Comparison of ENCODE assay signal across 8 cellular contexts in genomic region chr12:108950991-108951739, GRCh38.
DNase-seq lines count a peak whose midpoint lies in the region; ATAC-seq and TF ChIP-seq lines count a peak whose summit lies in the region.

No MANE protein-coding gene starts in this region.

- peak overlapping the region; percentile 72 for H2AFZ ChIP-seq in HCT116 (ENCODE audit: low read depth, low read length, poor library complexity, severe bottlenecking)

- CTCF ChIA-PET in HCT116 (lab: Charles Lee): interaction anchor here (0.7 to 1.6 kb wide), 15 partner anchors 9 to 381 kb away, joined by 3 to 13 read pairs (median 3); partner anchors contain the start of gene SSH1

- intact Hi-C loops in HCT116 (cut with micrococcal nuclease) (loop anchor here (1.0 to 10.0 kb wide), 6 partner anchors 66 to 384 kb away; partner anchors contain the start of genes ALKBH2 and UNG), dorsolateral prefrontal cortex (cut with DNase I) (loop anchor here (2.0 to 10.0 kb wide), 4 partner anchors 141 to 384 kb away; partner anchors contain the start of gene ALKBH2 (in 2 of the 2)), lower lobe of right lung (cut with DNase I) (no loop called here)

- DNase-seq in C1 segment of cervical spinal cord (lab: John Stamatoyannopoulos, UW) (peak in 13 of 14 donors; percentile 5 to 85 (median 34)), HCT116 (ENCODE audit: low read depth, low spot score) (peak; percentile 70), NCI-H510A treated with DMSO at 0.1 percent for 48 hours (lab: John Stamatoyannopoulos, UW) (peak; percentile 73), dorsolateral prefrontal cortex (peak; percentile 51 to 81 (median 70)), lower lobe of right lung (peak; percentile 80)
- DNase-seq in activated CD4-positive, alpha-beta T cell treated with anti-CD3 and anti-CD28 coated beads, Interleukin-2, amount 50 U/mL, for 1 hour: peak; percentile 67
- DNase-seq in stimulated activated CD4-positive, alpha-beta T cell treated with anti-CD3 and anti-CD28 coated beads, TNF-alpha, amount 100 ng/mL, for 48 hours (ENCODE audit: low read depth in 3 of 3): peak; percentile 45 to 49 (median 47)

- peak; percentile 96 for TF ChIP-seq RAD21 in HCT116 (IDR thresholded peaks at IDR 0.05; ENCODE audit: low read depth)

- H3K9me3 ChIP-seq in HCT116 (ENCODE audit: control insufficient read depth in 1 of 2, insufficient read depth in 1 of 2, low read depth in 1 of 2, low read length in 2 of 2) (no peaks in the 10 kb centered on the region), lower lobe of right lung (peaks cover 8% of the 10 kb centered on the region)

- peak; percentile 85 for ATAC-seq in HCT116
- peak; percentile 89 to 90 for ATAC-seq in lower lobe of right lung
- ATAC-seq in GM21528 (IDR thresholded peaks at IDR 0.05; ENCODE audit: low FRiP score, unreplicated experiment): no peak

- H3K9ac ChIP-seq in HCT116 (ENCODE audit: low read length): 0 out of 2 replicates have a peak overlapping the region, but pooled peaks have one; percentile 10

- RAD21 ChIA-PET in HCT116 (lab: Charles Lee; ENCODE audit: low non-redundant PET in 1 of 2, low total read pairs in 2 of 2, uncharacterized antibody in 2 of 2, unreplicated experiment in 2 of 2): interaction anchor here in 1 of 2 experiments (0.6 kb wide), 1 partner anchor 69 kb away, joined by 3 read pairs; no protein-coding TSS in a partner anchor

- H3K27ac ChIP-seq in HCT116 (ENCODE audit: low read depth, low read length): no peak overlapping the region
- H3K27ac ChIP-seq in dorsolateral prefrontal cortex: peak overlapping the region in 13 of 59 donors; percentile 1 to 52 (median 15)
- H3K27ac ChIP-seq in lower lobe of right lung: no peak overlapping the region

- POLR2A ChIA-PET in HCT116 (lab: Charles Lee): interaction anchor here (0.7 to 1.3 kb wide), 2 partner anchors 8 to 11 kb away, joined by 3 to 4 read pairs; no protein-coding TSS in a partner anchor

- H3K4me3 ChIP-seq in HCT116 (replicated peaks in 1 of 2; ENCODE audit: low read depth in 1 of 2, low read length in 2 of 2) (peak overlapping the region; percentile 2 to 27; a peak in 2 of 4 replicates), dorsolateral prefrontal cortex (peak overlapping the region in 41 of 59 donors; percentile 1 to 52 (median 31)), lower lobe of right lung (peak overlapping the region; percentile 17)

- no TSS peak for BruUV-seq in HCT116 (replicated peaks; lab: Mats Ljungman, UMichigan)

- TF ChIP-seq CTCF in HCT116 (IDR thresholded peaks at IDR 0.05 in 2 of 3, conservative IDR thresholded peaks at IDR 0.05 in 1 of 3; ENCODE audit: borderline replicate concordance in 1 of 3, insufficient read depth in 1 of 3, low read depth in 2 of 3, low read length in 2 of 3) (peak; percentile 77 to 95 (median 86)), dorsolateral prefrontal cortex (IDR thresholded peaks at IDR 0.05 in 54 of 56, conservative IDR thresholded peaks at IDR 0.05 in 2 of 56; ENCODE audit: low read depth in 1 of 56, partially characterized antibody in 56 of 56) (peak; percentile 81 to 96 (median 91)), lower lobe of right lung (IDR thresholded peaks at IDR 0.05) (peak; percentile 89)

- H3K9me2 ChIP-seq in HCT116 (ENCODE audit: insufficient read depth): no peaks in the 10 kb centered on the region

- H3K36me3 ChIP-seq in HCT116 (ENCODE audit: control insufficient read depth in 1 of 2, insufficient read depth in 2 of 2, low read length in 2 of 2) (no peaks in the 10 kb centered on the region), lower lobe of right lung (no peaks in the 10 kb centered on the region)

- no peaks in the 10 kb centered on the region for H4K20me1 ChIP-seq in HCT116 (ENCODE audit: insufficient read depth)

- H3K4me1 ChIP-seq in HCT116 (ENCODE audit: control insufficient read depth in 1 of 2, insufficient read depth in 2 of 2, low read length in 2 of 2): peaks cover 0 to 9% of the 10 kb centered on the region in 2 experiments; a peak in 2 of 4 replicates
- H3K4me1 ChIP-seq in lower lobe of right lung: peaks cover 16% of the 10 kb centered on the region

- H3K4me2 ChIP-seq in HCT116 (ENCODE audit: low read length): peak overlapping the region; percentile 65

- TF ChIP-seq POLR2A in HCT116 (IDR thresholded peaks at IDR 0.05; ENCODE audit: borderline replicate concordance, extremely low read depth, insufficient read depth, insufficient read length): no peak

- H3K79me2 ChIP-seq in HCT116 (ENCODE audit: insufficient read depth, low read length): no peaks in the 10 kb centered on the region

- no peaks in the 10 kb centered on the region for H3K27me3 ChIP-seq in HCT116 (ENCODE audit: insufficient read depth, low read length)
- no peaks in the 10 kb centered on the region for H3K27me3 ChIP-seq in dorsolateral prefrontal cortex
- H3K27me3 ChIP-seq in lower lobe of right lung (ENCODE audit: low read depth): no peaks in the 10 kb centered on the region

TF ChIP-seq in HCT116, 20 proteins besides CTCF, POLR2A, EP300 and RAD21:
- TF ChIP-seq JUND (IDR thresholded peaks at IDR 0.05): no peak
- TF ChIP-seq POLR2AphosphoS5 (IDR thresholded peaks at IDR 0.05; ENCODE audit: low read depth, low read length): peak; percentile 46
- no peak for TF ChIP-seq CEBPB (IDR thresholded peaks at IDR 0.05; ENCODE audit: low read depth)
- TF ChIP-seq EGR1 (IDR thresholded peaks at IDR 0.05; ENCODE audit: low read depth): no peak
- TF ChIP-seq ZBTB33 (IDR thresholded peaks at IDR 0.05; ENCODE audit: extremely low read depth, insufficient replicate concordance, low read length): no peak
- TF ChIP-seq MAX (IDR thresholded peaks at IDR 0.05): peak; percentile 63
- no peak for TF ChIP-seq ZFX (IDR thresholded peaks at IDR 0.05)
